Comparison of ENCODE assay signal across 9 cellular contexts in genomic region chr1:40399984-40400704, GRCh38. TPM values are rescaled to one million over a fixed set of nuclear protein-coding genes. Genes with fewer than 3 reads are reported as not detected.
DNase-seq lines count a peak whose midpoint lies in the region; ATAC-seq and FAIRE-seq lines count a peak whose summit lies in the region.
"Had no signal": no experiment of that assay in that cellular context is flagged by ENCODE, and none has a peak within 500 bp of the region (broad histone marks: within the 10 kb centered on the region; RNA-seq: fewer than 3 reads in every experiment).

No MANE protein-coding gene starts in this region.

- POLR2A ChIA-PET in activated CD4-positive, alpha-beta memory T cell treated with anti-CD3 and anti-CD28 coated beads for 36 hours (lab: Charles Lee), result interaction anchor here (0.6 to 8.5 kb wide), 10 partner anchors 15 to 292 kb away, joined by 3 to 160 read pairs (median 4); partner anchors contain the start of genes SMAP2 and ZFP69B

- H3K36me3 ChIP-seq in small intestine (ENCODE audit: control insufficient read depth in 2 of 2, insufficient read depth in 2 of 2, low read length in 2 of 2), result no peaks in the 10 kb centered on the region

- no peak overlapping the region for H3K4me3 ChIP-seq in small intestine (ENCODE audit: low read depth in 1 of 2, low read length in 2 of 2)

- H3K4me1 Mint-ChIP-seq in activated CD4-positive, alpha-beta memory T cell treated with anti-CD3 and anti-CD28 coated beads for 36 hours (ENCODE audit: low read depth), result peaks cover 93% of the 10 kb centered on the region

- no peak for FAIRE-seq in small intestine (lab: Jason Lieb, UNC)

- CTCF ChIA-PET in activated CD4-positive, alpha-beta memory T cell treated with anti-CD3 and anti-CD28 coated beads for 36 hours (lab: Charles Lee), result interaction anchor here (0.6 to 9.9 kb wide), 14 partner anchors 10 to 256 kb away, joined by 3 to 188 read pairs (median 4); partner anchors contain the start of genes SMAP2 and ZFP69B

- peak; percentile 51 for ATAC-seq in GM18870 (IDR thresholded peaks at IDR 0.05; ENCODE audit: unreplicated experiment)
- ATAC-seq in HG02798 (IDR thresholded peaks at IDR 0.05; ENCODE audit: poor library complexity, unreplicated experiment), result peak; percentile 76

- no peaks in the 10 kb centered on the region for H3K27me3 ChIP-seq in small intestine (ENCODE audit: control insufficient read depth in 2 of 2, insufficient read depth in 2 of 2, low read length in 2 of 2)

- H3K4me1 ChIP-seq in small intestine (ENCODE audit: control insufficient read depth in 2 of 2, insufficient read depth in 1 of 2, low read depth in 1 of 2, low read length in 1 of 2), result peaks cover 6 to 7% of the 10 kb centered on the region in 2 donors

- peak overlapping the region in 1 of 2 donors; percentile 46 for H3K27ac ChIP-seq in small intestine (ENCODE audit: low read depth in 1 of 2, low read length in 1 of 2)

- intact Hi-C loops in activated CD4-positive, alpha-beta memory T cell treated with anti-CD3 and anti-CD28 coated beads for 36 hours (cut with micrococcal nuclease), result loop anchor here (1.0 to 5.0 kb wide), 3 partner anchors 15 to 358 kb away; partner anchors contain the start of genes CAP1 and ZMPSTE24

- H3K9me3 ChIP-seq in small intestine (ENCODE audit: control insufficient read depth, low read depth), result no peaks in the 10 kb centered on the region

- no peak for DNase-seq in activated CD4-positive, alpha-beta memory T cell treated with anti-CD3 and anti-CD28 coated beads for 36 hours
- DNase-seq in small intestine, result peak; percentile 36
- no peak for DNase-seq in dermis blood vessel endothelial cell
- DNase-seq in activated CD8-positive, alpha-beta memory T cell treated with anti-CD3 and anti-CD28 coated beads, Interleukin-2, amount 50 U/mL, for 48 hours, result no peak
- no peak for DNase-seq in AG20443 (ENCODE audit: low spot score)
- DNase-seq in NCI-H1694 treated with DMSO at 0.1 percent for 48 hours (lab: John Stamatoyannopoulos, UW), result no peak
- DNase-seq: NCI-H187 treated with DMSO at 0.1 percent for 48 hours had no signal

- no peaks in the 10 kb centered on the region for H3K27me3 Mint-ChIP-seq in activated CD4-positive, alpha-beta memory T cell treated with anti-CD3 and anti-CD28 coated beads for 36 hours

- 69 to 90% (median 71%) methylated on average over 4 of the region's 4 CpGs for WGBS in small intestine, 3 donors

- no peaks in the 10 kb centered on the region for H3K9me3 Mint-ChIP-seq in activated CD4-positive, alpha-beta memory T cell treated with anti-CD3 and anti-CD28 coated beads for 36 hours

- H3K36me3 Mint-ChIP-seq in activated CD4-positive, alpha-beta memory T cell treated with anti-CD3 and anti-CD28 coated beads for 36 hours, result peaks cover 48% of the 10 kb centered on the region

- H3K27ac Mint-ChIP-seq in activated CD4-positive, alpha-beta memory T cell treated with anti-CD3 and anti-CD28 coated beads for 36 hours, result peak overlapping the region; percentile 88

- peak overlapping the region; percentile 38 for H3K4me3 Mint-ChIP-seq in activated CD4-positive, alpha-beta memory T cell treated with anti-CD3 and anti-CD28 coated beads for 36 hours

RNA-seq across cellular contexts. Expression of gene SMAP2, which starts 26.6 kb away (rescaled TPM):
- total RNA-seq in activated CD4-positive, alpha-beta memory T cell treated with anti-CD3 and anti-CD28 coated beads for 36 hours, result 100 to 1,000 TPM; 250 to 254 TPM
- 10 to 100 TPM; 13.0 to 27.8 (median 27.3) TPM for polyA plus RNA-seq in small intestine
- 3.7 and 6.7 TPM in 2 replicates for total RNA-seq in dermis blood vessel endothelial cell

RNA-seq across cellular contexts. Expression of gene ZFP69B, which starts 50.1 kb away (rescaled TPM):
- total RNA-seq in activated CD4-positive, alpha-beta memory T cell treated with anti-CD3 and anti-CD28 coated beads for 36 hours, result 1 to 10 TPM; 4.8 to 5.7 TPM
- polyA plus RNA-seq in small intestine, result 1 to 10 TPM in 1 of 3 donors, not detected in 2; 1.2 TPM
- 1.2 and 2.0 TPM in 2 replicates for total RNA-seq in dermis blood vessel endothelial cell

Comparison
In these comparisons a context has a peak if more than half of its experiments do, and no peak if none do; other contexts are left out.
1. RNA of gene SMAP2, which starts 26.6 kb away (total RNA-seq): 250 to 254 TPM in activated CD4-positive, alpha-beta memory T cell treated with anti-CD3 and anti-CD28 coated beads for 36 hours; 3.7 to 6.7 TPM in dermis blood vessel endothelial cell; every median in the first group is over 10 times any median in the second.